36 cellular contexts compared by ENCODE assay signal in the genomic region with DNA sequence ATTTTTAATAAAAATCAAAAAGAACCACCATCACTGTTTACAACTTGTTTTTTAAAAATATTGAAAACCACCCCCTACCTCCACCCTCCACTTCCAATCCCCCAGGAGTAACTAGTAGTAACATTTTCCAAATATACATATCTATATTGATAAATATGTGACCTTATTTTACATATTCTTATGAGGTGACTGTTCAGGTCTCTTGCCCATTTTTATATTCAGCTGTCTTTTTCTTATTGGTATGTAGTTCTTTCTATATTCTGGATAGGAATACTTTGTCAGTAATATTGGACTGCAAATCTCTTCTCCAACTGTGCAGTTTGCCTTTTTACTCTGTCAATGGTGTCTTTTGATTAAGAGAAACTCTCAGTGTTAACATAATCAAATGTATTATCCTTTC.
"Had no signal": no experiment of that assay in that cellular context is flagged by ENCODE, and none has a peak within 500 bp of the region (broad histone marks: within the 10 kb centered on the region; RNA-seq: fewer than 3 reads in every experiment).

No MANE protein-coding gene starts in this region.

- ATAC-seq: activated CD8-positive, alpha-beta memory T cell treated with anti-CD3 and anti-CD28 coated beads, Interleukin-2, amount 10 ng/mL, durations not matched to agents 7 days and 5 days; activated CD8-positive, alpha-beta T cell treated with anti-CD3 and anti-CD28 coated beads, Interleukin-2, amount 10 ng/mL, durations not matched to agents 7 days and 5 days; activated naive CD4-positive, alpha-beta T cell treated with anti-CD3 and anti-CD28 coated beads, Interleukin-2, amount 50 U/mL, for 72 hours; activated T-helper 17 cell treated with anti-CD3 and anti-CD28 coated beads, Interleukin-2, amount 50 U/mL, for 72 hours; body of pancreas had no signal

- H3K9me3 ChIP-seq: adrenal gland, body of pancreas, breast epithelium had no signal

- H3K27ac Mint-ChIP-seq: activated B cell treated with CpG ODN at 0.5 μM for 24 hours; activated CD4-positive, alpha-beta memory T cell treated with anti-CD3 and anti-CD28 coated beads, Interleukin-2, amount 10 ng/mL, durations not matched to agents 7 days and 5 days; activated CD4-positive, alpha-beta T cell treated with anti-CD3 and anti-CD28 coated beads, Interleukin-2, amount 10 ng/mL, durations not matched to agents 24 days and 14 days; activated CD8-positive, alpha-beta memory T cell treated with anti-CD3 and anti-CD28 coated beads, Interleukin-2, amount 10 ng/mL, durations not matched to agents 7 days and 5 days; activated CD8-positive, alpha-beta T cell treated with anti-CD3 and anti-CD28 coated beads, Interleukin-2, amount 10 ng/mL, durations not matched to agents 7 days and 5 days; activated naive CD4-positive, alpha-beta T cell treated with anti-CD3 and anti-CD28 coated beads for 36 hours; activated naive CD4-positive, alpha-beta T cell treated with anti-CD3 and anti-CD28 coated beads, Interleukin-2, amount 50 U/mL, for 72 hours; activated naive CD8-positive, alpha-beta T cell treated with anti-CD3 and anti-CD28 coated beads for 36 hours; activated T-cell treated with anti-CD3 and anti-CD28 coated beads, Interleukin-2, amount 50 U/mL, for 24 hours; activated T-helper 17 cell treated with anti-CD3 and anti-CD28 coated beads, Interleukin-2, amount 50 U/mL, for 72 hours; T-helper 1 cell treated with Interleukin-12 subunit alpha and Interleukin-12 subunit beta and Interleukin-4 antibody, amounts not matched to agents 30 μg/mL and 1 μg/mL, for 36 hours; T-helper 2 cell treated with Interferon-gamma antibody and Interleukin-4, amounts not matched to agents 5 μg/mL and 100 μg/mL, for 36 hours had no signal

- DNase-seq: activated B cell treated with CpG ODN at 0.5 μM for 24 hours; activated CD4-positive, alpha-beta memory T cell treated with anti-CD3 and anti-CD28 coated beads, Interleukin-2, amount 10 ng/mL, durations not matched to agents 7 days and 5 days; activated CD4-positive, alpha-beta T cell treated with anti-CD3 and anti-CD28 coated beads for 4 hours; activated CD4-positive, alpha-beta T cell treated with anti-CD3 and anti-CD28 coated beads, Interleukin-2, amount 10 ng/mL, durations not matched to agents 24 days and 14 days; activated CD4-positive, alpha-beta T cell treated with anti-CD3 and anti-CD28 coated beads, Interleukin-2, amount 50 U/mL, for 1 hour; activated CD4-positive, alpha-beta T cell treated with anti-CD3 and anti-CD28 coated beads, Interleukin-2, amount 50 U/mL, for 4 hours; activated CD4-positive, CD25-positive, alpha-beta regulatory T cell treated with anti-CD3 and anti-CD28 coated beads, Interleukin-2, amount 50 U/mL, for 72 hours; activated CD8-positive, alpha-beta memory T cell treated with anti-CD3 and anti-CD28 coated beads for 24 hours; activated CD8-positive, alpha-beta memory T cell treated with anti-CD3 and anti-CD28 coated beads, Interleukin-2, amount 10 ng/mL, durations not matched to agents 7 days and 5 days; activated CD8-positive, alpha-beta memory T cell treated with anti-CD3 and anti-CD28 coated beads, Interleukin-2, amount 50 U/mL, for 48 hours; activated CD8-positive, alpha-beta T cell treated with anti-CD3 and anti-CD28 coated beads, Interleukin-2, amount 10 ng/mL, durations not matched to agents 7 days and 5 days; activated effector memory CD4-positive, alpha-beta T cell treated with anti-CD3 and anti-CD28 coated beads, Interleukin-2, amount 50 U/mL, for 16 hours; activated gamma-delta T cell treated with Interleukin-2 at 50 U/mL for 16 hours; activated naive CD4-positive, alpha-beta T cell; activated naive CD4-positive, alpha-beta T cell treated with anti-CD3 and anti-CD28 coated beads for 36 hours; activated naive CD4-positive, alpha-beta T cell treated with anti-CD3 and anti-CD28 coated beads, Interleukin-2, amount 50 U/mL, for 16 hours; activated naive CD8-positive, alpha-beta T cell treated with anti-CD3 and anti-CD28 coated beads for 36 hours; activated T-cell treated with anti-CD3 and anti-CD28 coated beads, Interleukin-2, amount 50 U/mL, for 24 hours; activated T-cell treated with anti-CD3 and anti-CD28 coated beads, Interleukin-2, amount 50 U/mL, for 48 hours; amniotic stem cell; body of pancreas; brain microvascular endothelial cell; central memory CD4-positive, alpha-beta T cell; SW 1271; T-helper 1 cell; T-helper 2 cell; T-helper 9 cell had no signal

- H3K36me3 Mint-ChIP-seq: activated naive CD8-positive, alpha-beta T cell treated with anti-CD3 and anti-CD28 coated beads for 36 hours had no signal

- H3K9me3 Mint-ChIP-seq: activated CD4-positive, alpha-beta memory T cell treated with anti-CD3 and anti-CD28 coated beads, Interleukin-2, amount 10 ng/mL, durations not matched to agents 7 days and 5 days; activated naive CD4-positive, alpha-beta T cell treated with anti-CD3 and anti-CD28 coated beads for 36 hours; activated naive CD4-positive, alpha-beta T cell treated with anti-CD3 and anti-CD28 coated beads, Interleukin-2, amount 50 U/mL, for 72 hours; activated naive CD8-positive, alpha-beta T cell treated with anti-CD3 and anti-CD28 coated beads for 36 hours; activated T-cell treated with anti-CD3 and anti-CD28 coated beads, Interleukin-2, amount 50 U/mL, for 24 hours; activated T-helper 17 cell treated with anti-CD3 and anti-CD28 coated beads, Interleukin-2, amount 50 U/mL, for 72 hours; T-helper 1 cell treated with Interleukin-12 subunit alpha and Interleukin-12 subunit beta and Interleukin-4 antibody, amounts not matched to agents 30 μg/mL and 1 μg/mL, for 36 hours had no signal

- H3K36me3 ChIP-seq: adrenal gland, brain microvascular endothelial cell, breast epithelium had no signal

- FAIRE-seq: astrocyte, TTC549 had no signal

- H3K4me3 Mint-ChIP-seq: activated B cell treated with CpG ODN at 0.5 μM for 24 hours; activated CD4-positive, alpha-beta memory T cell treated with anti-CD3 and anti-CD28 coated beads, Interleukin-2, amount 10 ng/mL, durations not matched to agents 7 days and 5 days; activated CD4-positive, alpha-beta T cell treated with anti-CD3 and anti-CD28 coated beads, Interleukin-2, amount 10 ng/mL, durations not matched to agents 24 days and 14 days; activated CD8-positive, alpha-beta memory T cell treated with anti-CD3 and anti-CD28 coated beads, Interleukin-2, amount 10 ng/mL, durations not matched to agents 7 days and 5 days; activated CD8-positive, alpha-beta T cell treated with anti-CD3 and anti-CD28 coated beads, Interleukin-2, amount 10 ng/mL, durations not matched to agents 7 days and 5 days; activated naive CD4-positive, alpha-beta T cell treated with anti-CD3 and anti-CD28 coated beads for 36 hours; activated naive CD8-positive, alpha-beta T cell treated with anti-CD3 and anti-CD28 coated beads for 36 hours; activated T-cell treated with anti-CD3 and anti-CD28 coated beads, Interleukin-2, amount 50 U/mL, for 24 hours; activated T-helper 17 cell treated with anti-CD3 and anti-CD28 coated beads, Interleukin-2, amount 50 U/mL, for 72 hours; T-helper 1 cell treated with Interleukin-12 subunit alpha and Interleukin-12 subunit beta and Interleukin-4 antibody, amounts not matched to agents 30 μg/mL and 1 μg/mL, for 36 hours; T-helper 2 cell treated with Interferon-gamma antibody and Interleukin-4, amounts not matched to agents 5 μg/mL and 100 μg/mL, for 36 hours had no signal

- H3K27ac ChIP-seq: adrenal gland, body of pancreas, brain microvascular endothelial cell, breast epithelium, VCaP had no signal

- H3K4me3 ChIP-seq: adrenal gland, body of pancreas had no signal

- H3K4me1 Mint-ChIP-seq: activated CD4-positive, alpha-beta T cell treated with anti-CD3 and anti-CD28 coated beads, Interleukin-2, amount 10 ng/mL, durations not matched to agents 24 days and 14 days; activated T-helper 17 cell treated with anti-CD3 and anti-CD28 coated beads, Interleukin-2, amount 50 U/mL, for 72 hours had no signal
